Comparison of ENCODE assay signal across 8 cellular contexts in the genomic region with DNA sequence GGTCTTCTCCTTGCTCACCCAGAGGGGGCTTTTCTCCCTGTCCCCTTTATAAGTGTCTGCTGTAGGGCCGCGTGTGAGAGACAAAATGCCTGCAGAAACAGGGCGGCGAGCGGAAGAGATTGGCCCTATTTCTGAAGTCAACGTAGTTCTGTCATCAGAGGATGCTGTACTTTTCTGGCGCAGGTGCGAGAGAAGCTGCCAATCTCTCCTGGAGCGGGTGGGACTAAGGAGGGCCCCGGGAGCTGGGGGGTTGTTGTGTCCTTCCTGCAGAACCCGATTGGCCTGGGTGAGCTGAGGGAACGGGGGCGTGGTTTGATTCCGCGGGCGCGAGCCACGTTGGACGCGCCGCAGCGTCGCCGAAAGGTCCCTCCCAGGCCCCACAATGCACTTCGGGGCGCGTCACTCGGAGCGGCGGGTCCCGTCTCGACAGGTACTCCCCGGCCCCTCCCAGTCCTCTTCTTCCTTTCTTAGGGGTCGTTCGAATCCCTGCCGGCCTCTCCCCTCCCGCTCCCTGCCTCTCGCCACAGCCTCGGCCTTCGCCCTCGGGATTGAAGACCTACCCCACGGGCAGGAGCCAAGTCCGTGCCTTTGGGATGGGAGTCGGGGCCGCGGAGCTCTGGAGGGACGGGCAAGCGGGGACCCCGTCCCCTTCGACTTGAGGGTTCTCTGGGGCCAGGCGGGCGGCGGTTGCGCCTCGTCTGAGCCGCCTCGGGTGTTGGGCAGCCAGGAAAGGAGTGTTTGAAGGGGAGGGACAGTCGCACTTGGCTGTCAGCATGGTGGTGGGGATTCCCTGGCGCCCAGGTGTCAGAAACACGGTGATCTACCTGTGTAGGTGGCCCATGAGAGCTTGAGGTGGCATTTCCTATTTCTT. TPM values are rescaled to one million over a fixed set of nuclear protein-coding genes. Genes with fewer than 3 reads are reported as not detected.
DNase-seq lines count a peak whose midpoint lies in the region; ATAC-seq, FAIRE-seq and TF ChIP-seq lines count a peak whose summit lies in the region.

A gene with protein sequence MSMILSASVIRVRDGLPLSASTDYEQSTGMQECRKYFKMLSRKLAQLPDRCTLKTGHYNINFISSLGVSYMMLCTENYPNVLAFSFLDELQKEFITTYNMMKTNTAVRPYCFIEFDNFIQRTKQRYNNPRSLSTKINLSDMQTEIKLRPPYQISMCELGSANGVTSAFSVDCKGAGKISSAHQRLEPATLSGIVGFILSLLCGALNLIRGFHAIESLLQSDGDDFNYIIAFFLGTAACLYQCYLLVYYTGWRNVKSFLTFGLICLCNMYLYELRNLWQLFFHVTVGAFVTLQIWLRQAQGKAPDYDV (plus strand): TSS at position 387 of the 871 bp plus-strand sequence. CDS start 7,275 bp downstream, outside the sequence.

- TF ChIP-seq CTCF in GM13977 (IDR thresholded peaks at IDR 0.05; ENCODE audit: extremely low read depth, insufficient read depth, missing control alignments) (no peak), psoas muscle (IDR thresholded peaks at IDR 0.05) (no peak)

- H3K27ac Mint-ChIP-seq in T-helper 1 cell treated with Interleukin-12 subunit alpha and Interleukin-12 subunit beta and Interleukin-4 antibody, amounts not matched to agents 30 μg/mL and 1 μg/mL, for 36 hours = peak within 1 kb of the TSS; percentile 96

- peak within 1 kb of the TSS; percentile 97 for H3K4me3 ChIP-seq in psoas muscle

- WGBS in psoas muscle, 3 donors = 1% methylated on average over 54 to 60 of the region's 60 CpGs

- H3K4me1 ChIP-seq in psoas muscle = peaks cover 5% of the 10 kb centered on the region

- no peaks in the 10 kb centered on the region for H3K27me3 ChIP-seq in psoas muscle (ENCODE audit: insufficient read depth in 3 of 3, low read length in 2 of 3)

- no peaks in the 10 kb centered on the region for H3K9me3 Mint-ChIP-seq in T-helper 1 cell treated with Interleukin-12 subunit alpha and Interleukin-12 subunit beta and Interleukin-4 antibody, amounts not matched to agents 30 μg/mL and 1 μg/mL, for 36 hours

- intact Hi-C loops in left ventricle myocardium superior (cut with micrococcal nuclease) (no loop called here), psoas muscle (cut with DNase I) (no loop called here)

- peaks cover 0 to 7% of the 10 kb centered on the region in 2 donors for H3K36me3 ChIP-seq in psoas muscle (ENCODE audit: insufficient read depth in 1 of 2, low read depth in 1 of 2)

- no peaks in the 10 kb centered on the region for H3K27me3 Mint-ChIP-seq in T-helper 1 cell treated with Interleukin-12 subunit alpha and Interleukin-12 subunit beta and Interleukin-4 antibody, amounts not matched to agents 30 μg/mL and 1 μg/mL, for 36 hours (ENCODE audit: low read depth)

- H3K27ac ChIP-seq in psoas muscle = peak within 1 kb of the TSS; percentile 85

- H3K4me1 Mint-ChIP-seq in T-helper 1 cell treated with Interleukin-12 subunit alpha and Interleukin-12 subunit beta and Interleukin-4 antibody, amounts not matched to agents 30 μg/mL and 1 μg/mL, for 36 hours (ENCODE audit: low read depth) = peaks cover 19% of the 10 kb centered on the region

- H3K36me3 Mint-ChIP-seq in T-helper 1 cell treated with Interleukin-12 subunit alpha and Interleukin-12 subunit beta and Interleukin-4 antibody, amounts not matched to agents 30 μg/mL and 1 μg/mL, for 36 hours (ENCODE audit: low read depth) = peaks cover 5% of the 10 kb centered on the region

- peak within 1 kb of the TSS; percentile 86 for H3K4me3 Mint-ChIP-seq in T-helper 1 cell treated with Interleukin-12 subunit alpha and Interleukin-12 subunit beta and Interleukin-4 antibody, amounts not matched to agents 30 μg/mL and 1 μg/mL, for 36 hours

- ATAC-seq in HG02884 (IDR thresholded peaks at IDR 0.05; ENCODE audit: unreplicated experiment) = peak; percentile 94
- peak; percentile 100 for ATAC-seq in left ventricle myocardium superior
- ATAC-seq in psoas muscle = peak; percentile 99 to 100 (median 100)

- in situ Hi-C loops in GM13977 (cut with MboI; ENCODE audit: low pct_unique_long_range_greater_than_20kb, low sequenced_read_pairs, unreplicated experiment) = no loop called here

- no peaks in the 10 kb centered on the region for H3K9me3 ChIP-seq in psoas muscle

- DNase-seq in GM13977 (ENCODE audit: low spot score) (peak; percentile 92), NCI-H1694 (lab: John Stamatoyannopoulos, UW) (peak; percentile 93), amygdala (lab: John Stamatoyannopoulos, UW) (peak; percentile 33 to 95 (median 84)), left ventricle myocardium superior (peak; percentile 95), psoas muscle (peak; percentile 91 to 95), urothelium cell line (ENCODE audit: low spot score) (peak; percentile 99)

- FAIRE-seq in urothelium cell line (lab: Jason Lieb, UNC) = peak; percentile 90

RNA-seq across cellular contexts. Expression of the gene that starts here (rescaled TPM):
- total RNA-seq in left ventricle myocardium superior (10.4 TPM), psoas muscle (1 to 10 TPM; 5.1 to 6.9 (median 6.3) TPM)
- 1 to 10 TPM; 5.2 to 7.4 (median 5.4) TPM for polyA plus RNA-seq in psoas muscle

Comparison
In these comparisons a context has a peak if more than half of its experiments do, and no peak if none do; other contexts are left out.
1. Peak in every context shown above with its lines: DNase-seq, ATAC-seq, H3K4me3 ChIP-seq and H3K27ac ChIP-seq.